ENCODE assay signal across 9 cellular contexts in the genomic region with DNA sequence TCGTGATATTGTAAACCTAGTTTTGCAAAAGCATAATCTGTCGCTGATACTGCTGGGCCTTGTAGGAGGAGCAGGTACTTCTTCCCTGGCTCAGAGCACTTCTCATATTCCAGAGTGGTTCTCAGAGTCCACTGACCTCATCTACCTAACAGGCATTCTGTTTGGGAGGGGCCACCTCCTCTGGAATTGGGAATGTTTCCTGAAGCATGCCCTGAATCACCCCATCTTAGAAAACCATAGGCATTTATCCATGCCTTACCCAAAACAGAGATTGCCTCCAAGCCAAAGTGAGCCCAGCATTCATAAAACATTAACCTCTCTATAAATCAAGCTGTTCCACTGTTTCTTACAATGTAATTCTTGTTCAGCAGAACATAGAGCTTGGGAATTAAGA. TPM values are rescaled to one million over a fixed set of nuclear protein-coding genes. Genes with fewer than 3 reads are reported as not detected.
DNase-seq lines count a peak whose midpoint lies in the region; ATAC-seq, FAIRE-seq and TF ChIP-seq lines count a peak whose summit lies in the region.
"Had no signal": no experiment of that assay in that cellular context is flagged by ENCODE, and none has a peak within 500 bp of the region (broad histone marks: within the 10 kb centered on the region; RNA-seq: fewer than 3 reads in every experiment).

No MANE protein-coding gene starts in this region.

- no peaks in the 10 kb centered on the region for H3K9me1 ChIP-seq in keratinocyte (ENCODE audit: control insufficient read depth, extremely low read depth, insufficient read depth, low read length)

- DNase-seq in M059J (ENCODE audit: low read depth) (peak; percentile 77), breast epithelium (ENCODE audit: low spot score in 2 of 2) (no peak), keratinocyte (ENCODE audit: low read depth, low spot score) (peak; percentile 57)

- no peak for FAIRE-seq in keratinocyte (lab: Jason Lieb, UNC)
- FAIRE-seq: islet of Langerhans had no signal

- H3K36me3 ChIP-seq in breast epithelium (no peaks in the 10 kb centered on the region), keratinocyte (ENCODE audit: control insufficient read depth in 2 of 2, extremely low read depth in 1 of 2, insufficient read depth in 2 of 2, low read length in 2 of 2) (no peaks in the 10 kb centered on the region), stomach smooth muscle (ENCODE audit: control insufficient read depth in 2 of 2, insufficient read depth in 2 of 2, low read length in 2 of 2) (no peaks in the 10 kb centered on the region)

- no peak for TF ChIP-seq POLR2A in breast epithelium (IDR thresholded peaks at IDR 0.05)

- ATAC-seq in HG03354 (IDR thresholded peaks at IDR 0.05; ENCODE audit: poor library complexity, severe bottlenecking, unreplicated experiment): no peak
- no peak for ATAC-seq in GM19324 (IDR thresholded peaks at IDR 0.05; ENCODE audit: low FRiP score, unreplicated experiment)
- ATAC-seq in HG02610 (IDR thresholded peaks at IDR 0.05; ENCODE audit: unreplicated experiment): no peak
- no peak for ATAC-seq in HG02885 (IDR thresholded peaks at IDR 0.05; ENCODE audit: poor library complexity, unreplicated experiment)

- H3K9ac ChIP-seq in keratinocyte (ENCODE audit: control insufficient read depth, extremely low read depth, insufficient read depth, low read length) (no peak overlapping the region), stomach smooth muscle (ENCODE audit: low read length in 2 of 2) (peak overlapping the region; percentile 3 to 70)

- H3K27ac ChIP-seq in breast epithelium (peak overlapping the region; percentile 75 to 88), keratinocyte (ENCODE audit: control insufficient read depth, insufficient read depth, low read length) (peak overlapping the region; percentile 7), stomach smooth muscle (ENCODE audit: low read length) (peak overlapping the region; percentile 82)

- intact Hi-C loops in breast epithelium (cut with DNase I; ENCODE audit: low total_unique reads): loop anchor here (10.0 kb wide), 1 partner anchor 189 kb away; no protein-coding TSS in a partner anchor

- peak overlapping the region; percentile 36 for H3K4me2 ChIP-seq in keratinocyte (ENCODE audit: control insufficient read depth, extremely low read depth, insufficient read depth, low read depth, low read length)

- H3K9me3 ChIP-seq in breast epithelium: no peaks in the 10 kb centered on the region
- no peaks in the 10 kb centered on the region for H3K9me3 ChIP-seq in keratinocyte (ENCODE audit: control insufficient read depth, low read depth, low read length)
- no peaks in the 10 kb centered on the region for H3K9me3 ChIP-seq in stomach smooth muscle (ENCODE audit: control insufficient read depth in 2 of 2, low read length in 2 of 2)

- no peaks in the 10 kb centered on the region for H3K27me3 ChIP-seq in breast epithelium
- H3K27me3 ChIP-seq in keratinocyte (ENCODE audit: control insufficient read depth, extremely low read depth, insufficient read depth, low read length): no peaks in the 10 kb centered on the region
- H3K27me3 ChIP-seq in stomach smooth muscle (ENCODE audit: control insufficient read depth in 1 of 2, insufficient read depth in 2 of 2, low read length in 2 of 2): no peaks in the 10 kb centered on the region

- H3K4me3 ChIP-seq in breast epithelium (no peak overlapping the region), keratinocyte (ENCODE audit: control insufficient read depth in 2 of 3, extremely low read depth in 1 of 3, insufficient read depth in 2 of 3, low read depth in 1 of 3, low read length in 3 of 3) (no peak overlapping the region), stomach smooth muscle (ENCODE audit: low read length in 2 of 2) (peak overlapping the region in 1 of 2 donors; percentile 77)

- H3K4me1 ChIP-seq in breast epithelium (peaks cover 0 to 7% of the 10 kb centered on the region in 2 donors), keratinocyte (ENCODE audit: control insufficient read depth, extremely low read depth, insufficient read depth, low read length) (peaks cover 20% of the 10 kb centered on the region), stomach smooth muscle (ENCODE audit: control insufficient read depth, insufficient read depth, low read length) (peaks cover 13% of the 10 kb centered on the region)

- no peaks in the 10 kb centered on the region for H4K20me1 ChIP-seq in keratinocyte (ENCODE audit: control insufficient read depth, extremely low read depth, insufficient read depth, low read length)

- no peaks in the 10 kb centered on the region for H3K79me2 ChIP-seq in keratinocyte (ENCODE audit: control insufficient read depth, insufficient read depth, low read length)

- no peak for TF ChIP-seq CTCF in breast epithelium (IDR thresholded peaks at IDR 0.05)
- TF ChIP-seq CTCF in keratinocyte (optimal IDR thresholded peaks at IDR 0.05 in 1 of 3, IDR thresholded peaks at IDR 0.05 in 1 of 3, conservative IDR thresholded peaks at IDR 0.05 in 1 of 3; ENCODE audit: extremely low read depth in 1 of 3, insufficient read depth in 2 of 3, low read length in 3 of 3): no peak

- dilution Hi-C loops in keratinocyte (cut with MboI; ENCODE audit: extremely low pct_ligation_motif_present, low sequenced_read_pairs): no loop called here

- H2AFZ ChIP-seq in keratinocyte (ENCODE audit: control insufficient read depth, low read length): no peak overlapping the region

RNA-seq across cellular contexts. Expression of gene SLC44A3, which starts 35.1 kb away (rescaled TPM):
- total RNA-seq in M059J (2014; rRNA removed; shearing (Covaris generic)): 1.4 and 2.8 TPM in 2 replicates
- 10 to 100 TPM in 2 of 3 donors, 1 to 10 TPM in 1; 2.1 to 12.6 (median 10.5) TPM for total RNA-seq in breast epithelium
- polyA plus RNA-seq in keratinocyte: 5.3 to 8.9 TPM (median 7.3 TPM) in 3 replicates
- polyA plus RNA-seq in keratinocyte (2011; ENCODE audit: low read depth): 2.1 TPM
- polyA plus RNA-seq in keratinocyte (2011; cell fraction: cytosol; rRNA removed): 6.9 and 11.4 TPM in 2 replicates
- polyA plus RNA-seq in keratinocyte (2011; cell fraction: nucleus; rRNA removed): 10.2 and 11.9 TPM in 2 replicates
- polyA plus RNA-seq in keratinocyte (2012; ENCODE audit: low replicate concordance): 4.0 and 4.7 TPM in 2 replicates
- 7.3 to 17.7 TPM (median 8.7 TPM) in 3 replicates for polyA minus RNA-seq in keratinocyte
- polyA minus RNA-seq in keratinocyte (2011; cell fraction: cytosol; rRNA and poly(A)+ RNA removed): 7.1 TPM
- 5.4 and 6.7 TPM in 2 replicates for polyA minus RNA-seq in keratinocyte (2011; cell fraction: nucleus; rRNA and poly(A)+ RNA removed)

Comparison
In these comparisons a context has a peak if more than half of its experiments do, and no peak if none do; other contexts are left out.
1. DNase-seq: peak in M059J (single experiment) and keratinocyte (single experiment); none in breast epithelium (0 of 2).
2. H3K27ac ChIP-seq: peak in every context shown above with its lines; median percentile 82 in stomach smooth muscle; 82 in breast epithelium; 7 in keratinocyte.